39 cellular contexts compared by ENCODE assay signal in genomic region chr2:27842894-27843293, GRCh38.
"Had no signal": no experiment of that assay in that cellular context is flagged by ENCODE, and none has a peak within 500 bp of the region (broad histone marks: within the 10 kb centered on the region; RNA-seq: fewer than 3 reads in every experiment).

No MANE protein-coding gene starts in this region.

- H3K36me3 ChIP-seq: cardiac muscle cell, MG63 had no signal

- H3K4me1 ChIP-seq: Peyer's patch had no signal

- H3K27me3 Mint-ChIP-seq: activated B cell treated with CpG ODN at 0.5 μM for 24 hours; activated CD4-positive, alpha-beta memory T cell treated with anti-CD3 and anti-CD28 coated beads, Interleukin-2, amount 10 ng/mL, durations not matched to agents 7 days and 5 days; activated CD8-positive, alpha-beta memory T cell treated with anti-CD3 and anti-CD28 coated beads, Interleukin-2, amount 10 ng/mL, durations not matched to agents 7 days and 5 days; activated naive CD8-positive, alpha-beta T cell treated with anti-CD3 and anti-CD28 coated beads for 36 hours; central memory CD8-positive, alpha-beta T cell had no signal

- H3K4me3 Mint-ChIP-seq: activated B cell treated with CpG ODN at 0.5 μM for 24 hours; activated CD4-positive, alpha-beta memory T cell treated with anti-CD3 and anti-CD28 coated beads, Interleukin-2, amount 10 ng/mL, durations not matched to agents 7 days and 5 days; activated CD8-positive, alpha-beta memory T cell treated with anti-CD3 and anti-CD28 coated beads, Interleukin-2, amount 10 ng/mL, durations not matched to agents 7 days and 5 days; activated naive CD8-positive, alpha-beta T cell treated with anti-CD3 and anti-CD28 coated beads for 36 hours; central memory CD8-positive, alpha-beta T cell had no signal

- H3K9me3 Mint-ChIP-seq: activated B cell treated with CpG ODN at 0.5 μM for 24 hours; activated CD4-positive, alpha-beta memory T cell treated with anti-CD3 and anti-CD28 coated beads, Interleukin-2, amount 10 ng/mL, durations not matched to agents 7 days and 5 days; activated naive CD8-positive, alpha-beta T cell treated with anti-CD3 and anti-CD28 coated beads for 36 hours; central memory CD8-positive, alpha-beta T cell had no signal

- H3K27me3 ChIP-seq: MG63, Peyer's patch had no signal

- H3K36me3 Mint-ChIP-seq: activated CD8-positive, alpha-beta memory T cell treated with anti-CD3 and anti-CD28 coated beads, Interleukin-2, amount 10 ng/mL, durations not matched to agents 7 days and 5 days; activated naive CD8-positive, alpha-beta T cell treated with anti-CD3 and anti-CD28 coated beads for 36 hours had no signal

- H3K4me1 Mint-ChIP-seq: activated B cell treated with CpG ODN at 0.5 μM for 24 hours; activated CD4-positive, alpha-beta memory T cell treated with anti-CD3 and anti-CD28 coated beads, Interleukin-2, amount 10 ng/mL, durations not matched to agents 7 days and 5 days; activated CD8-positive, alpha-beta memory T cell treated with anti-CD3 and anti-CD28 coated beads, Interleukin-2, amount 10 ng/mL, durations not matched to agents 7 days and 5 days; activated naive CD8-positive, alpha-beta T cell treated with anti-CD3 and anti-CD28 coated beads for 36 hours; central memory CD8-positive, alpha-beta T cell had no signal

- ATAC-seq: activated CD8-positive, alpha-beta memory T cell treated with anti-CD3 and anti-CD28 coated beads, Interleukin-2, amount 10 ng/mL, durations not matched to agents 7 days and 5 days; PC-3 had no signal

- H3K27ac Mint-ChIP-seq: activated B cell treated with CpG ODN at 0.5 μM for 24 hours; activated CD4-positive, alpha-beta memory T cell treated with anti-CD3 and anti-CD28 coated beads, Interleukin-2, amount 10 ng/mL, durations not matched to agents 7 days and 5 days; activated CD8-positive, alpha-beta memory T cell treated with anti-CD3 and anti-CD28 coated beads, Interleukin-2, amount 10 ng/mL, durations not matched to agents 7 days and 5 days; activated naive CD8-positive, alpha-beta T cell treated with anti-CD3 and anti-CD28 coated beads for 36 hours had no signal

- H3K9me3 ChIP-seq: MG63, Peyer's patch had no signal

- H3K4me3 ChIP-seq: cardiac muscle cell, MG63, Peyer's patch had no signal

- DNase-seq: activated B cell treated with CpG ODN at 0.5 μM for 24 hours; activated CD4-positive, alpha-beta memory T cell treated with anti-CD3 and anti-CD28 coated beads, Interleukin-2, amount 10 ng/mL, durations not matched to agents 7 days and 5 days; activated CD4-positive, alpha-beta T cell treated with anti-CD3 and anti-CD28 coated beads for 4 hours; activated CD4-positive, alpha-beta T cell treated with anti-CD3 and anti-CD28 coated beads, Interleukin-2, amount 50 U/mL, for 1 hour; activated CD4-positive, CD25-positive, alpha-beta regulatory T cell treated with anti-CD3 and anti-CD28 coated beads, Interleukin-2, amount 50 U/mL, for 72 hours; activated CD8-positive, alpha-beta memory T cell treated with anti-CD3 and anti-CD28 coated beads for 24 hours; activated CD8-positive, alpha-beta memory T cell treated with anti-CD3 and anti-CD28 coated beads, Interleukin-2, amount 10 ng/mL, durations not matched to agents 7 days and 5 days; activated CD8-positive, alpha-beta memory T cell treated with anti-CD3 and anti-CD28 coated beads, Interleukin-2, amount 50 U/mL, for 48 hours; activated effector memory CD4-positive, alpha-beta T cell treated with anti-CD3 and anti-CD28 coated beads, Interleukin-2, amount 50 U/mL, for 16 hours; activated naive CD4-positive, alpha-beta T cell; activated naive CD4-positive, alpha-beta T cell treated with anti-CD3 and anti-CD28 coated beads, Interleukin-2, amount 50 U/mL, for 16 hours; activated naive CD8-positive, alpha-beta T cell treated with anti-CD3 and anti-CD28 coated beads for 36 hours; activated T-cell treated with anti-CD3 and anti-CD28 coated beads, Interleukin-2, amount 50 U/mL, for 48 hours; amniotic stem cell; aorta; Kasumi-1; KG1; MG63; NCI-H1048; NCI-H1417; NCI-H146; NCI-H187; NCI-H2029 treated with DMSO at 0.1 percent for 48 hours; NCI-H2107; NCI-H2171; NCI-H510A; NCI-H526; NCI-H748 treated with DMSO at 0.1 percent for 48 hours; NK-92 treated with Interleukin-12 subunit alpha and Interleukin-12 subunit beta, amount 100 ng/mL, for 24 hours; PC-3; Peyer's patch; RPMI8226; SW 1271; T-helper 1 cell; T-helper 2 cell; T-helper 9 cell had no signal

- H3K27ac ChIP-seq: cardiac muscle cell, Peyer's patch, VCaP had no signal
